Comparison of ENCODE assay signal across 28 cellular contexts in genomic region chr1:117054068-117054467, GRCh38.
"Had no signal": no experiment of that assay in that cellular context is flagged by ENCODE, and none has a peak within 500 bp of the region (broad histone marks: within the 10 kb centered on the region; RNA-seq: fewer than 3 reads in every experiment).

No MANE protein-coding gene starts in this region.

- DNase-seq: occipital lobe; ovary; posterior cingulate gyrus; psoas muscle; right cardiac atrium; right lobe of liver; sigmoid colon; small intestine; stimulated activated CD4-positive, alpha-beta T cell treated with anti-CD3 and anti-CD28 coated beads, Interleukin-15, amount 100 ng/mL, for 24 hours; stimulated activated CD4-positive, alpha-beta T cell treated with anti-CD3 and anti-CD28 coated beads, Interleukin-2, amount 100 ng/mL, for 24 hours; stimulated activated CD4-positive, alpha-beta T cell treated with anti-CD3 and anti-CD28 coated beads, Interleukin-2, amount 100 ng/mL, for 48 hours; stimulated activated CD4-positive, alpha-beta T cell treated with anti-CD3 and anti-CD28 coated beads, Interleukin-4, amount 100 ng/mL, for 24 hours; stimulated activated naive B cell treated with anti-CD40 and anti-IgM and Interleukin-4, amounts not matched to agents 10 μg/mL and 1 μg/mL and 100 μg/mL, for 72 hours; stimulated activated naive CD4-positive, alpha-beta T cell treated with Interleukin-2 at 50 U/mL for 16 hours; stomach; thyroid gland; trophoblast cell; upper lobe of left lung had no signal

- H3K4me3 ChIP-seq: neural progenitor cell, ovary, psoas muscle, right lobe of liver, sigmoid colon, stomach, thoracic aorta, thyroid gland, tibial nerve, upper lobe of left lung, vagina had no signal

- H3K27me3 Mint-ChIP-seq: progenitor cell of endocrine pancreas; stimulated activated naive B cell treated with anti-CD40 and anti-IgM and Interleukin-4, amounts not matched to agents 10 μg/mL and 1 μg/mL and 100 μg/mL, for 72 hours; stimulated activated naive CD8-positive, alpha-beta T cell treated with anti-CD3 and anti-CD28 coated beads, Interleukin-15, Interleukin-2, amounts not matched to agents 100 ng/mL and 50 ng/mL, for 24 hours had no signal

- H3K4me3 Mint-ChIP-seq: nephron; neural progenitor cell; stimulated activated effector memory CD8-positive, alpha-beta T cell treated with anti-CD3 and anti-CD28 coated beads, Interleukin-12 subunit alpha, Interleukin-12 subunit beta, amount 100 ng/mL, for 72 hours; stimulated activated naive B cell treated with anti-CD40 and anti-IgM and Interleukin-4, amounts not matched to agents 10 μg/mL and 1 μg/mL and 100 μg/mL, for 72 hours; stimulated activated naive CD8-positive, alpha-beta T cell treated with anti-CD3 and anti-CD28 coated beads, Interleukin-15, Interleukin-2, amounts not matched to agents 100 ng/mL and 50 ng/mL, for 24 hours had no signal

- H3K27me3 ChIP-seq: neural progenitor cell, ovary, right lobe of liver, sigmoid colon, stomach, thyroid gland, tibial nerve, upper lobe of left lung, vagina had no signal

- H3K79me2 ChIP-seq: parathyroid adenoma had no signal

- H2AFZ ChIP-seq: neural progenitor cell, parathyroid adenoma had no signal

- H3K27ac ChIP-seq: neural progenitor cell, ovary, parathyroid adenoma, psoas muscle, right lobe of liver, sigmoid colon, stomach, thoracic aorta, thyroid gland, tibial nerve, upper lobe of left lung, vagina had no signal

- H3K27ac Mint-ChIP-seq: nephron; neural progenitor cell; progenitor cell of endocrine pancreas; stimulated activated effector memory CD8-positive, alpha-beta T cell treated with anti-CD3 and anti-CD28 coated beads, Interleukin-12 subunit alpha, Interleukin-12 subunit beta, amount 100 ng/mL, for 72 hours; stimulated activated naive B cell treated with anti-CD40 and anti-IgM and Interleukin-4, amounts not matched to agents 10 μg/mL and 1 μg/mL and 100 μg/mL, for 72 hours; stimulated activated naive CD8-positive, alpha-beta T cell treated with anti-CD3 and anti-CD28 coated beads, Interleukin-15, Interleukin-2, amounts not matched to agents 100 ng/mL and 50 ng/mL, for 24 hours had no signal

- FAIRE-seq: small intestine, urothelium cell line had no signal

- H3K36me3 ChIP-seq: neural progenitor cell, ovary, right lobe of liver, sigmoid colon, stomach, thoracic aorta, thyroid gland, tibial nerve, upper lobe of left lung, vagina had no signal

- H3K4me1 ChIP-seq: parathyroid adenoma had no signal

- H3K9me3 Mint-ChIP-seq: nephron; neural progenitor cell; stimulated activated effector memory CD8-positive, alpha-beta T cell treated with anti-CD3 and anti-CD28 coated beads, Interleukin-12 subunit alpha, Interleukin-12 subunit beta, amount 100 ng/mL, for 72 hours; stimulated activated naive B cell treated with anti-CD40 and anti-IgM and Interleukin-4, amounts not matched to agents 10 μg/mL and 1 μg/mL and 100 μg/mL, for 72 hours; stimulated activated naive CD8-positive, alpha-beta T cell treated with anti-CD3 and anti-CD28 coated beads, Interleukin-15, Interleukin-2, amounts not matched to agents 100 ng/mL and 50 ng/mL, for 24 hours had no signal

- H3K9ac ChIP-seq: neural progenitor cell, parathyroid adenoma had no signal

- H3K36me3 Mint-ChIP-seq: neural progenitor cell had no signal

- ATAC-seq: psoas muscle; right cardiac atrium; right lobe of liver; stimulated activated effector memory CD8-positive, alpha-beta T cell treated with anti-CD3 and anti-CD28 coated beads, Interleukin-12 subunit alpha, Interleukin-12 subunit beta, amount 100 ng/mL, for 72 hours; stimulated activated naive B cell treated with anti-CD40 and anti-IgM and Interleukin-4, amounts not matched to agents 10 μg/mL and 1 μg/mL and 100 μg/mL, for 72 hours had no signal

- H3K4me2 ChIP-seq: neural progenitor cell had no signal

- H3K9me3 ChIP-seq: ovary, psoas muscle, right lobe of liver, sigmoid colon, stomach, thoracic aorta, thyroid gland, tibial nerve, upper lobe of left lung, vagina had no signal
